Comparison of ENCODE assay signal across 1 cellular context in genomic region chr10:68121862-68122261, GRCh38.
TF ChIP-seq lines count a peak whose summit lies in the region.

No MANE protein-coding gene starts in this region.

TF ChIP-seq in H1, 55 proteins besides CTCF, POLR2A, EP300 and RAD21:
- TF ChIP-seq PHF8 (conservative IDR thresholded peaks at IDR 0.05; ENCODE audit: low read depth, low read length): no peak
- TF ChIP-seq TAF1 (IDR thresholded peaks at IDR 0.05; ENCODE audit: low read depth, low read length): no peak
- no peak for TF ChIP-seq SIX5 (IDR thresholded peaks at IDR 0.05; ENCODE audit: low read depth, low read length)
- TF ChIP-seq TAF7 (optimal IDR thresholded peaks at IDR 0.05; ENCODE audit: borderline replicate concordance, low read depth, low read length): no peak
- TF ChIP-seq SUZ12 (IDR thresholded peaks at IDR 0.05; ENCODE audit: low read length): no peak
- TF ChIP-seq POU5F1 (IDR thresholded peaks at IDR 0.05; ENCODE audit: low read depth, low read length): no peak
- TF ChIP-seq, protein P1, sequence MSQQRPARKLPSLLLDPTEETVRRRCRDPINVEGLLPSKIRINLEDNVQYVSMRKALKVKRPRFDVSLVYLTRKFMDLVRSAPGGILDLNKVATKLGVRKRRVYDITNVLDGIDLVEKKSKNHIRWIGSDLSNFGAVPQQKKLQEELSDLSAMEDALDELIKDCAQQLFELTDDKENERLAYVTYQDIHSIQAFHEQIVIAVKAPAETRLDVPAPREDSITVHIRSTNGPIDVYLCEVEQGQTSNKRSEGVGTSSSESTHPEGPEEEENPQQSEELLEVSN (IDR thresholded peaks at IDR 0.05): no peak
- no peak for TF ChIP-seq MAFK (IDR thresholded peaks at IDR 0.05; ENCODE audit: low read depth, low read length)
- TF ChIP-seq JUND (IDR thresholded peaks at IDR 0.05; ENCODE audit: low read length): no peak
- no peak for TF ChIP-seq CBX5 (IDR thresholded peaks at IDR 0.05; ENCODE audit: low read depth, low read length)
- TF ChIP-seq SP1 (IDR thresholded peaks at IDR 0.05; ENCODE audit: low read depth, low read length): no peak
- no peak for TF ChIP-seq ZNF274 (IDR thresholded peaks at IDR 0.05; ENCODE audit: borderline replicate concordance, extremely low read depth, low read length)
- TF ChIP-seq, protein P2, sequence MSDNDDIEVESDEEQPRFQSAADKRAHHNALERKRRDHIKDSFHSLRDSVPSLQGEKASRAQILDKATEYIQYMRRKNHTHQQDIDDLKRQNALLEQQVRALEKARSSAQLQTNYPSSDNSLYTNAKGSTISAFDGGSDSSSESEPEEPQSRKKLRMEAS (IDR thresholded peaks at IDR 0.05): no peak
- TF ChIP-seq BACH1 (IDR thresholded peaks at IDR 0.05; ENCODE audit: low read length): no peak
- TF ChIP-seq ATF2 (IDR thresholded peaks at IDR 0.05; ENCODE audit: low read length): no peak
TF ChIP-seq in H1: peak in this region for 0.
